In the genomic region with DNA sequence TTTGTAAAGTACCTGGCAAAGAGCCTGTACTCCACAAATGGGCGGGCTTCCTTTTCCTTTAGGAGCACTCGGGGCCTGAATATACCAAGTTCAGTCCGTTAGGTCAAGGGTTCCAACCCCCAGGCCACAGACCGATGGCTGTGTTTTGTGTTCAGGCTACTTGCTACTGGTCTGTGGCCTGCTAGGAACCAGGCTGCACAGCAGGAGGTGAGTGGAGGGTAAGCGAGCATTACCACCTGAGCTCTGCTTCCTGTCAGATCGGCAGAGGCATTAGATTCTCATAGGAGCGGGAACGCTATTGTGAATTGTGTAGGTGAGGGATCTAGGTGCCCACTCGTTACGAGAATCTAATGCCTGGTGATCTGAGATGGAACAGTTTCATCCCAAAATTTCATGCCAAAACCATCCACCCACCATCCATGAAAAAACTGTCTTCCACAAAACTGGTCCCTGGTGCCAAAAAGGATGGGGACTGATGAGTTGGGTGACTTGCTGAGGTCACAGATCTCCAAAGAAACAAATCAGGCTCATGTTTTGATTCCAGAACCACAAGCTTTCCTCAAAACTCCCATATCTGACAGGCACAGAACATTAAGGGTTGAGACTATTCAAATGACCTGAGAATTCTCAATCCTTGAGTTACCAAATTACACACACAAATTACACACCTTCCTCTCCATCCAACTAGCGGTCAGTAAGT, we compare ENCODE assay signal across 20 cellular contexts. TPM values are rescaled to one million over a fixed set of nuclear protein-coding genes. Genes with fewer than 3 reads are reported as not detected.
DNase-seq lines count a peak whose midpoint lies in the region; ATAC-seq and TF ChIP-seq lines count a peak whose summit lies in the region.
"Had no signal": no experiment of that assay in that cellular context is flagged by ENCODE, and none has a peak within 500 bp of the region (broad histone marks: within the 10 kb centered on the region; RNA-seq: fewer than 3 reads in every experiment).

No MANE protein-coding gene starts in this region.

- H3K4me1 Mint-ChIP-seq in nephron progenitor cell = peaks cover 68% of the 10 kb centered on the region
- peaks cover 10 to 19% (median 12%) of the 10 kb centered on the region in 3 donors for H3K4me1 Mint-ChIP-seq in CD8-positive, alpha-beta memory T cell

- no peak for ATAC-seq in HG02970 (IDR thresholded peaks at IDR 0.05; ENCODE audit: low FRiP score, unreplicated experiment)
- ATAC-seq: A549 had no signal

- peaks cover 15% of the 10 kb centered on the region for H3K9me3 Mint-ChIP-seq in nephron progenitor cell
- H3K9me3 Mint-ChIP-seq in CD8-positive, alpha-beta memory T cell = peaks cover 0 to 1% (median 0%) of the 10 kb centered on the region in 5 donors

- H3K27ac ChIP-seq in esophagus muscularis mucosa (replicated peaks in 1 of 4) (peak overlapping the region; percentile 68 to 80 (median 73)), prostate gland (no peak overlapping the region)
- H3K27ac ChIP-seq in CD8-positive, alpha-beta memory T cell (ENCODE audit: low read depth, low read length) = no peak overlapping the region
- H3K27ac ChIP-seq: A549, Peyer's patch had no signal

- H3K36me3 Mint-ChIP-seq in nephron progenitor cell (ENCODE audit: low read depth) = peaks cover 54% of the 10 kb centered on the region
- H3K36me3 Mint-ChIP-seq in CD8-positive, alpha-beta memory T cell = peaks cover 0 to 2% (median 0%) of the 10 kb centered on the region in 3 donors

- peaks cover 14 to 93% (median 68%) of the 10 kb centered on the region in 4 donors for H3K4me1 ChIP-seq in esophagus muscularis mucosa
- peaks cover under 1% of the 10 kb centered on the region for H3K4me1 ChIP-seq in prostate gland (replicated peaks)
- peaks cover 6% of the 10 kb centered on the region for H3K4me1 ChIP-seq in CD8-positive, alpha-beta memory T cell (ENCODE audit: insufficient read depth, low read length)

- 84% methylated on average over 11 of the region's 11 CpGs for WGBS in esophagus muscularis mucosa
- WGBS in prostate gland = 76% methylated on average over 11 of the region's 11 CpGs

- no peak overlapping the region for H3K4me3 Mint-ChIP-seq in nephron progenitor cell
- H3K4me3 Mint-ChIP-seq in CD8-positive, alpha-beta memory T cell = no peak overlapping the region

- DNase-seq in NCI-H82 (lab: John Stamatoyannopoulos, UW) = peak; percentile 28
- no peak for DNase-seq in NCI-H82 treated with DMSO at 0.1 percent for 48 hours (lab: John Stamatoyannopoulos, UW; ENCODE audit: unreplicated experiment)
- peak; percentile 80 for DNase-seq in esophagus muscularis mucosa (ENCODE audit: extremely low spot score)
- DNase-seq in nephron progenitor cell = no peak
- no peak for DNase-seq in prostate gland (ENCODE audit: low spot score)
- no peak for DNase-seq in CD8-positive, alpha-beta memory T cell
- no peak for DNase-seq in hippocampal formation (lab: John Stamatoyannopoulos, UW)
- DNase-seq: Calu3, DMS79, GOT3, KG1, MM.1S, NCI-H1105, NCI-H1694 treated with DMSO at 0.1 percent for 48 hours, NCI-H446, NCI-H774, Peyer's patch, SHP77 had no signal

- no peak for TF ChIP-seq EP300 in esophagus muscularis mucosa (IDR thresholded peaks at IDR 0.05)

- H3K27ac Mint-ChIP-seq in nephron progenitor cell = peak overlapping the region; percentile 50
- H3K27ac Mint-ChIP-seq in CD8-positive, alpha-beta memory T cell = no peak overlapping the region

- no peaks in the 10 kb centered on the region for H3K27me3 ChIP-seq in esophagus muscularis mucosa
- H3K27me3 ChIP-seq in prostate gland (replicated peaks; ENCODE audit: insufficient read depth) = no peaks in the 10 kb centered on the region
- H3K27me3 ChIP-seq in CD8-positive, alpha-beta memory T cell (ENCODE audit: insufficient read depth, low read length, poor library complexity, severe bottlenecking) = peaks cover 20% of the 10 kb centered on the region
- H3K27me3 ChIP-seq: Peyer's patch had no signal

- TF ChIP-seq CTCF in esophagus muscularis mucosa (IDR thresholded peaks at IDR 0.05) (no peak), nephron progenitor cell (IDR thresholded peaks at IDR 0.05) (no peak), prostate gland (IDR thresholded peaks at IDR 0.05) (no peak)

- no peaks in the 10 kb centered on the region for H3K9me3 ChIP-seq in esophagus muscularis mucosa
- no peaks in the 10 kb centered on the region for H3K9me3 ChIP-seq in prostate gland
- H3K9me3 ChIP-seq in CD8-positive, alpha-beta memory T cell (ENCODE audit: low read length) = no peaks in the 10 kb centered on the region
- H3K9me3 ChIP-seq: A549, Peyer's patch had no signal

- POLR2A ChIA-PET in CD8-positive, alpha-beta memory T cell (lab: Charles Lee) = no interaction called here

- H3K27me3 Mint-ChIP-seq in nephron progenitor cell (ENCODE audit: low read depth, poor library complexity) = no peaks in the 10 kb centered on the region
- H3K27me3 Mint-ChIP-seq in CD8-positive, alpha-beta memory T cell = peaks cover 37 to 78% of the 10 kb centered on the region in 2 donors

- H3K36me3 ChIP-seq in esophagus muscularis mucosa = no peaks in the 10 kb centered on the region
- H3K36me3 ChIP-seq in prostate gland = no peaks in the 10 kb centered on the region
- no peaks in the 10 kb centered on the region for H3K36me3 ChIP-seq in CD8-positive, alpha-beta memory T cell (ENCODE audit: insufficient read depth, low read length)
- H3K36me3 ChIP-seq: Peyer's patch had no signal

- TF ChIP-seq POLR2A in esophagus muscularis mucosa (IDR thresholded peaks at IDR 0.05; ENCODE audit: low read depth) (no peak), prostate gland (IDR thresholded peaks at IDR 0.05) (no peak)

- CTCF ChIA-PET in CD8-positive, alpha-beta memory T cell (lab: Charles Lee) = no interaction called here

- intact Hi-C loops in esophagus muscularis mucosa (cut with DNase I) (loop anchor here (5.0 to 10.0 kb wide), 2 partner anchors 50 to 112 kb away; partner anchors contain the start of gene ZDHHC17), prostate gland (cut with DNase I) (loop anchor here (5.0 kb wide), 1 partner anchor 52 kb away; no protein-coding TSS in a partner anchor)

- peak overlapping the region in 2 of 4 donors; percentile 18 to 21 for H3K4me3 ChIP-seq in esophagus muscularis mucosa
- no peak overlapping the region for H3K4me3 ChIP-seq in prostate gland
- H3K4me3 ChIP-seq in CD8-positive, alpha-beta memory T cell (ENCODE audit: low read length) = no peak overlapping the region
- H3K4me3 ChIP-seq: A549, Peyer's patch had no signal

RNA-seq across cellular contexts. Expression of gene CSRP2, which starts 4.2 kb away (rescaled TPM):
- 100 to 1,000 TPM in 1 of 4 donors, 10 to 100 TPM in 3; 46.1 to 129 (median 74.8) TPM for total RNA-seq in esophagus muscularis mucosa
- 10 to 100 TPM; 31.0 to 98.6 TPM for total RNA-seq in prostate gland
- under 1 TPM; 0.33 to 0.77 TPM for total RNA-seq in CD8-positive, alpha-beta memory T cell
- 0.24 TPM for polyA plus RNA-seq in CD8-positive, alpha-beta memory T cell

Comparison
In these comparisons a context has a peak if more than half of its experiments do, and no peak if none do; other contexts are left out.
1. DNase-seq: peak in NCI-H82 (single experiment) and esophagus muscularis mucosa (single experiment); none in NCI-H82 treated with DMSO at 0.1 percent for 48 hours (single experiment), nephron progenitor cell (single experiment), prostate gland (single experiment), CD8-positive, alpha-beta memory T cell (0 of 5) and hippocampal formation (0 of 2).
2. H3K27ac ChIP-seq: peak in esophagus muscularis mucosa (4 of 4); none in prostate gland (0 of 2) and CD8-positive, alpha-beta memory T cell (single experiment).
3. RNA of gene CSRP2, which starts 4.2 kb away (total RNA-seq): 31.0 to 98.6 TPM in prostate gland and 46.1 to 129 TPM in esophagus muscularis mucosa; 0.33 to 0.77 TPM in CD8-positive, alpha-beta memory T cell; every median in the first group is over 10 times any median in the second.